Comparison of ENCODE assay signal across 1 cellular context in the genomic region with DNA sequence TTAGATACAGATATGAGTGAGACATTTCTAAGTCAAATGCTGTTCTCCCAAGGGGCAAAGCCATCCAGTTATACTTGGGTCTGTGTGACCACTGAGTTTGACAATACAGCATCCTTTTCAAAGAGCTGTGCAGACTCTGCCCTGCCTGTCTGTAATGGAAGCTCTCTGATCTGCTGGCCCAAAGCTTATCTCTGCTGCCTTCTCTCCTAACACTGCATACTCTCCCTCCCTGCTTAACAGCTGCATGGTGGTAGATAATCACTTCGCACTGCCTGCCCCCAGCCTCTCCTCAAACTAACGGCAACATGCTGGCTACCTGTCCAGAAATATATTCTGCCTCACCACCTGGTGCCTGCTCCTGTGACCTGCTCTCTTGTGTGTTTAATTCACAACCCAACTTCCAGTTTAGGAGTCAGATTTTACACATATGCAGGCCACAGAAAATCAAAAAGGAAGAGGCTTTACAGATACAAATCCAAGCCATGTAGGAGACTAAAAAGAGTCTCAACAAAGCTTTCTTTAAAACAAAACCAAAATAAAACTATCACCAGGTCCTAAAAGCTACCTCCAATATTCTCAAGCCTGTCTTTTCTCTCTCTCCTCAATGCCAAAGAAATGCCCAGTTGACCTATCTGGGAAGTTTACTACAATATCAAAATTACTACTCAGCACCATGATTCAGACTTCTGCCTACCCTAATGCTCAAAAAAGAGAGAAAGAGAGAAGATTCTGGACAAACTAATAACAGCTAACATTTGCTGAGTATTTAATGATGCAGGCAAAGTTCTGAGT.
TF ChIP-seq lines count a peak whose summit lies in the region.

No MANE protein-coding gene starts in this region.

TF ChIP-seq in K562, 482 proteins besides CTCF, POLR2A, EP300 and RAD21 (continued from another document and continues in another):
- TF ChIP-seq, protein P1, sequence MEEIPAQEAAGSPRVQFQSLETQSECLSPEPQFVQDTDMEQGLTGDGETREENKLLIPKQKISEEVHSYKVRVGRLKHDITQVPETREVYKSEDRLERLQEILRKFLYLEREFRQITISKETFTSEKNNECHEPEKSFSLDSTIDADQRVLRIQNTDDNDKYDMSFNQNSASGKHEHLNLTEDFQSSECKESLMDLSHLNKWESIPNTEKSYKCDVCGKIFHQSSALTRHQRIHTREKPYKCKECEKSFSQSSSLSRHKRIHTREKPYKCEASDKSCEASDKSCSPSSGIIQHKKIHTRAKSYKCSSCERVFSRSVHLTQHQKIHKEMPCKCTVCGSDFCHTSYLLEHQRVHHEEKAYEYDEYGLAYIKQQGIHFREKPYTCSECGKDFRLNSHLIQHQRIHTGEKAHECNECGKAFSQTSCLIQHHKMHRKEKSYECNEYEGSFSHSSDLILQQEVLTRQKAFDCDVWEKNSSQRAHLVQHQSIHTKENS (CRISPR knock-in tag; IDR thresholded peaks at IDR 0.05): no peak
- no peak for TF ChIP-seq TAF15 (IDR thresholded peaks at IDR 0.05; ENCODE audit: low read depth, low read length)
- TF ChIP-seq, protein P2, sequence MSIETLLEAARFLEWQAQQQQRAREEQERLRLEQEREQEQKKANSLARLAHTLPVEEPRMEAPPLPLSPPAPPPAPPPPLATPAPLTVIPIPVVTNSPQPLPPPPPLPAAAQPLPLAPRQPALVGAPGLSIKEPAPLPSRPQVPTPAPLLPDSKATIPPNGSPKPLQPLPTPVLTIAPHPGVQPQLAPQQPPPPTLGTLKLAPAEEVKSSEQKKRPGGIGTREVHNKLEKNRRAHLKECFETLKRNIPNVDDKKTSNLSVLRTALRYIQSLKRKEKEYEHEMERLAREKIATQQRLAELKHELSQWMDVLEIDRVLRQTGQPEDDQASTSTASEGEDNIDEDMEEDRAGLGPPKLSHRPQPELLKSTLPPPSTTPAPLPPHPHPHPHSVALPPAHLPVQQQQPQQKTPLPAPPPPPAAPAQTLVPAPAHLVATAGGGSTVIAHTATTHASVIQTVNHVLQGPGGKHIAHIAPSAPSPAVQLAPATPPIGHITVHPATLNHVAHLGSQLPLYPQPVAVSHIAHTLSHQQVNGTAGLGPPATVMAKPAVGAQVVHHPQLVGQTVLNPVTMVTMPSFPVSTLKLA (conservative IDR thresholded peaks at IDR 0.05): peak; percentile 35 to 46; a peak in 3 of 4 replicates
- TF ChIP-seq, protein P3, sequence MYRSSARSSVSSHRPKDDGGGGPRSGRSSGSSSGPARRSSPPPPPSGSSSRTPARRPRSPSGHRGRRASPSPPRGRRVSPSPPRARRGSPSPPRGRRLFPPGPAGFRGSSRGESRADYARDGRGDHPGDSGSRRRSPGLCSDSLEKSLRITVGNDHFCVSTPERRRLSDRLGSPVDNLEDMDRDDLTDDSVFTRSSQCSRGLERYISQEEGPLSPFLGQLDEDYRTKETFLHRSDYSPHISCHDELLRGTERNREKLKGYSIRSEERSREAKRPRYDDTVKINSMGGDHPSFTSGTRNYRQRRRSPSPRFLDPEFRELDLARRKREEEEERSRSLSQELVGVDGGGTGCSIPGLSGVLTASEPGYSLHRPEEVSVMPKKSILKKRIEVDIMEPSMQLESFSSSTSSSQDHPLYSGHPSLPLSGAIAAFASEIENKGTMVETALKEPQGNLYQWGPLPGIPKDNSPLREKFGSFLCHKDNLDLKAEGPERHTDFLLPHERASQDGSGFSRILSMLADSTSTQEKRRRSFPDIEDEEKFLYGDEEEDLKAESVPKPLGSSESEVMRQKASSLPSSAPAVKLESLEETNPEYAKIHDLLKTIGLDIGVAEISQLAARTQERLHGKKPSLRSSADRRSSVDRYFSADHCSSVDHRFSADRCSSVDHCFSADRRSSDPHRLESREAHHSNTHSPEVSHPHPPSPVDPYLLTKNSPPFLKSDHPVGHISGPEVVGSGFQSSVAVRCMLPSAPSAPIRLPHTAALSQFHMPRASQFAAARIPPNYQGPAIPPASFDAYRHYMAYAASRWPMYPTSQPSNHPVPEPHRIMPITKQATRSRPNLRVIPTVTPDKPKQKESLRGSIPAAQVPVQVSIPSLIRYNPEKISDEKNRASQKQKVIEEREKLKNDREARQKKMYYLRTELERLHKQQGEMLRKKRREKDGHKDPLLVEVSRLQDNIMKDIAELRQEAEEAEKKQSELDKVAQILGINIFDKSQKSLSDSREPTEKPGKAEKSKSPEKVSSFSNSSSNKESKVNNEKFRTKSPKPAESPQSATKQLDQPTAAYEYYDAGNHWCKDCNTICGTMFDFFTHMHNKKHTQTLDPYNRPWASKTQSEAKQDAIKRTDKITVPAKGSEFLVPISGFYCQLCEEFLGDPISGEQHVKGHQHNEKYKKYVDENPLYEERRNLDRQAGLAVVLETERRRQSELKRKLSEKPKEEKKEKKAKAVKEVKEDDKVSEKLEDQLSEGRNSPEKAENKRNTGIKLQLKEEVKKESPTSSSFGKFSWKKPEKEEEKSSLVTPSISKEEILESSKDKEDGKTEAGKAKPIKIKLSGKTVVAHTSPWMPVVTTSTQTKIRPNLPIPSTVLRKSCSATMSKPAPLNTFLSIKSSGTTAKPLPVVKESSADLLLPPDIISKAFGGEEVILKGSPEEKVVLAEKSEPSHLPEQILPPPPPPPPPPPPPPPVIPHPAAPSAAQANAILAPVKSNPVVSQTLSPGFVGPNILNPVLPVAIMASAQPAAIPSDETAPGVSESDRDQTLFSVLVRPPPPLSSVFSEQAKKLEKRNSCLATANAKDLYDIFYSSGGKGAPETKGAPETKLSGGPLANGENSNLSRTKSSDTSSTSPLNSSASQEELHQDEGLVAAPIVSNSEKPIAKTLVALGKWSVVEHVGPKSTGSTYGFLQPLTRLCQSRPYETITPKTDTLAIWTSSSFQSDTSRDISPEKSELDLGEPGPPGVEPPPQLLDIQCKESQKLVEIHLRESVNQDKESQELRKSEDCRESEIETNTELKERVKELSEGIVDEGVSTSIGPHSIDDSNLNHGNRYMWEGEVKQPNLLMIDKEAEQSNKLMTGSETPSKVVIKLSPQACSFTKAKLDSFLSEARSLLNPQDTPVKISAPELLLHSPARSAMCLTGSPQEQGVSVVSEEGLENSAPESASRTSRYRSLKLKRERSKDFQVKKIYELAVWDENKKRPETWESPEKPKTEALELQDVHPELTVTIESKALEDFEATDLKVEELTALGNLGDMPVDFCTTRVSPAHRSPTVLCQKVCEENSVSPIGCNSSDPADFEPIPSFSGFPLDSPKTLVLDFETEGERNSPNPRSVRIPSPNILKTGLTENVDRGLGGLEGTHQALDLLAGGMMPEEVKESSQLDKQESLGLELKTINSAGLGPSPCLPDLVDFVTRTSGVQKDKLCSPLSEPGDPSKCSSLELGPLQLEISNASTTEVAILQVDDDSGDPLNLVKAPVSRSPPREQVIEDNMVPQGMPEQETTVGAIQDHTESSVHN (IDR thresholded peaks at IDR 0.05; ENCODE audit: borderline replicate concordance in 1 of 2, low read depth in 1 of 2): no peak
- TF ChIP-seq, protein P4, sequence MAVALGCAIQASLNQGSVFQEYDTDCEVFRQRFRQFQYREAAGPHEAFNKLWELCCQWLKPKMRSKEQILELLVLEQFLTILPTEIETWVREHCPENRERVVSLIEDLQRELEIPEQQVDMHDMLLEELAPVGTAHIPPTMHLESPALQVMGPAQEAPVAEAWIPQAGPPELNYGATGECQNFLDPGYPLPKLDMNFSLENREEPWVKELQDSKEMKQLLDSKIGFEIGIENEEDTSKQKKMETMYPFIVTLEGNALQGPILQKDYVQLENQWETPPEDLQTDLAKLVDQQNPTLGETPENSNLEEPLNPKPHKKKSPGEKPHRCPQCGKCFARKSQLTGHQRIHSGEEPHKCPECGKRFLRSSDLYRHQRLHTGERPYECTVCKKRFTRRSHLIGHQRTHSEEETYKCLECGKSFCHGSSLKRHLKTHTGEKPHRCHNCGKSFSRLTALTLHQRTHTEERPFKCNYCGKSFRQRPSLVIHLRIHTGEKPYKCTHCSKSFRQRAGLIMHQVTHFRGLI (CRISPR knock-in tag; IDR thresholded peaks at IDR 0.05): no peak
- TF ChIP-seq, protein P5, sequence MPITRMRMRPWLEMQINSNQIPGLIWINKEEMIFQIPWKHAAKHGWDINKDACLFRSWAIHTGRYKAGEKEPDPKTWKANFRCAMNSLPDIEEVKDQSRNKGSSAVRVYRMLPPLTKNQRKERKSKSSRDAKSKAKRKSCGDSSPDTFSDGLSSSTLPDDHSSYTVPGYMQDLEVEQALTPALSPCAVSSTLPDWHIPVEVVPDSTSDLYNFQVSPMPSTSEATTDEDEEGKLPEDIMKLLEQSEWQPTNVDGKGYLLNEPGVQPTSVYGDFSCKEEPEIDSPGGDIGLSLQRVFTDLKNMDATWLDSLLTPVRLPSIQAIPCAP (CRISPR knock-in tag; IDR thresholded peaks at IDR 0.05; ENCODE audit: borderline replicate concordance): no peak
- TF ChIP-seq, protein P6, sequence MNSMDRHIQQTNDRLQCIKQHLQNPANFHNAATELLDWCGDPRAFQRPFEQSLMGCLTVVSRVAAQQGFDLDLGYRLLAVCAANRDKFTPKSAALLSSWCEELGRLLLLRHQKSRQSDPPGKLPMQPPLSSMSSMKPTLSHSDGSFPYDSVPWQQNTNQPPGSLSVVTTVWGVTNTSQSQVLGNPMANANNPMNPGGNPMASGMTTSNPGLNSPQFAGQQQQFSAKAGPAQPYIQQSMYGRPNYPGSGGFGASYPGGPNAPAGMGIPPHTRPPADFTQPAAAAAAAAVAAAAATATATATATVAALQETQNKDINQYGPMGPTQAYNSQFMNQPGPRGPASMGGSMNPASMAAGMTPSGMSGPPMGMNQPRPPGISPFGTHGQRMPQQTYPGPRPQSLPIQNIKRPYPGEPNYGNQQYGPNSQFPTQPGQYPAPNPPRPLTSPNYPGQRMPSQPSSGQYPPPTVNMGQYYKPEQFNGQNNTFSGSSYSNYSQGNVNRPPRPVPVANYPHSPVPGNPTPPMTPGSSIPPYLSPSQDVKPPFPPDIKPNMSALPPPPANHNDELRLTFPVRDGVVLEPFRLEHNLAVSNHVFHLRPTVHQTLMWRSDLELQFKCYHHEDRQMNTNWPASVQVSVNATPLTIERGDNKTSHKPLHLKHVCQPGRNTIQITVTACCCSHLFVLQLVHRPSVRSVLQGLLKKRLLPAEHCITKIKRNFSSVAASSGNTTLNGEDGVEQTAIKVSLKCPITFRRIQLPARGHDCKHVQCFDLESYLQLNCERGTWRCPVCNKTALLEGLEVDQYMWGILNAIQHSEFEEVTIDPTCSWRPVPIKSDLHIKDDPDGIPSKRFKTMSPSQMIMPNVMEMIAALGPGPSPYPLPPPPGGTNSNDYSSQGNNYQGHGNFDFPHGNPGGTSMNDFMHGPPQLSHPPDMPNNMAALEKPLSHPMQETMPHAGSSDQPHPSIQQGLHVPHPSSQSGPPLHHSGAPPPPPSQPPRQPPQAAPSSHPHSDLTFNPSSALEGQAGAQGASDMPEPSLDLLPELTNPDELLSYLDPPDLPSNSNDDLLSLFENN (IDR thresholded peaks at IDR 0.05; ENCODE audit: low read depth in 2 of 2, low read length in 2 of 2): peak in 1 of 2 experiments; percentile 93; a peak in 2 of 4 replicates
- no peak for TF ChIP-seq PURB (CRISPR knock-in tag; IDR thresholded peaks at IDR 0.05; ENCODE audit: low read depth)
- TF ChIP-seq, protein P7, sequence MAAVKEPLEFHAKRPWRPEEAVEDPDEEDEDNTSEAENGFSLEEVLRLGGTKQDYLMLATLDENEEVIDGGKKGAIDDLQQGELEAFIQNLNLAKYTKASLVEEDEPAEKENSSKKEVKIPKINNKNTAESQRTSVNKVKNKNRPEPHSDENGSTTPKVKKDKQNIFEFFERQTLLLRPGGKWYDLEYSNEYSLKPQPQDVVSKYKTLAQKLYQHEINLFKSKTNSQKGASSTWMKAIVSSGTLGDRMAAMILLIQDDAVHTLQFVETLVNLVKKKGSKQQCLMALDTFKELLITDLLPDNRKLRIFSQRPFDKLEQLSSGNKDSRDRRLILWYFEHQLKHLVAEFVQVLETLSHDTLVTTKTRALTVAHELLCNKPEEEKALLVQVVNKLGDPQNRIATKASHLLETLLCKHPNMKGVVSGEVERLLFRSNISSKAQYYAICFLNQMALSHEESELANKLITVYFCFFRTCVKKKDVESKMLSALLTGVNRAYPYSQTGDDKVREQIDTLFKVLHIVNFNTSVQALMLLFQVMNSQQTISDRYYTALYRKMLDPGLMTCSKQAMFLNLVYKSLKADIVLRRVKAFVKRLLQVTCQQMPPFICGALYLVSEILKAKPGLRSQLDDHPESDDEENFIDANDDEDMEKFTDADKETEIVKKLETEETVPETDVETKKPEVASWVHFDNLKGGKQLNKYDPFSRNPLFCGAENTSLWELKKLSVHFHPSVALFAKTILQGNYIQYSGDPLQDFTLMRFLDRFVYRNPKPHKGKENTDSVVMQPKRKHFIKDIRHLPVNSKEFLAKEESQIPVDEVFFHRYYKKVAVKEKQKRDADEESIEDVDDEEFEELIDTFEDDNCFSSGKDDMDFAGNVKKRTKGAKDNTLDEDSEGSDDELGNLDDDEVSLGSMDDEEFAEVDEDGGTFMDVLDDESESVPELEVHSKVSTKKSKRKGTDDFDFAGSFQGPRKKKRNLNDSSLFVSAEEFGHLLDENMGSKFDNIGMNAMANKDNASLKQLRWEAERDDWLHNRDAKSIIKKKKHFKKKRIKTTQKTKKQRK (IDR thresholded peaks at IDR 0.05; ENCODE audit: borderline replicate concordance, low read depth, low read length): no peak
- TF ChIP-seq SREBF2 (CRISPR knock-in tag; IDR thresholded peaks at IDR 0.05): no peak
- TF ChIP-seq SIRT6 (IDR thresholded peaks at IDR 0.05; ENCODE audit: low read depth, low read length): no peak
- TF ChIP-seq, protein P8, sequence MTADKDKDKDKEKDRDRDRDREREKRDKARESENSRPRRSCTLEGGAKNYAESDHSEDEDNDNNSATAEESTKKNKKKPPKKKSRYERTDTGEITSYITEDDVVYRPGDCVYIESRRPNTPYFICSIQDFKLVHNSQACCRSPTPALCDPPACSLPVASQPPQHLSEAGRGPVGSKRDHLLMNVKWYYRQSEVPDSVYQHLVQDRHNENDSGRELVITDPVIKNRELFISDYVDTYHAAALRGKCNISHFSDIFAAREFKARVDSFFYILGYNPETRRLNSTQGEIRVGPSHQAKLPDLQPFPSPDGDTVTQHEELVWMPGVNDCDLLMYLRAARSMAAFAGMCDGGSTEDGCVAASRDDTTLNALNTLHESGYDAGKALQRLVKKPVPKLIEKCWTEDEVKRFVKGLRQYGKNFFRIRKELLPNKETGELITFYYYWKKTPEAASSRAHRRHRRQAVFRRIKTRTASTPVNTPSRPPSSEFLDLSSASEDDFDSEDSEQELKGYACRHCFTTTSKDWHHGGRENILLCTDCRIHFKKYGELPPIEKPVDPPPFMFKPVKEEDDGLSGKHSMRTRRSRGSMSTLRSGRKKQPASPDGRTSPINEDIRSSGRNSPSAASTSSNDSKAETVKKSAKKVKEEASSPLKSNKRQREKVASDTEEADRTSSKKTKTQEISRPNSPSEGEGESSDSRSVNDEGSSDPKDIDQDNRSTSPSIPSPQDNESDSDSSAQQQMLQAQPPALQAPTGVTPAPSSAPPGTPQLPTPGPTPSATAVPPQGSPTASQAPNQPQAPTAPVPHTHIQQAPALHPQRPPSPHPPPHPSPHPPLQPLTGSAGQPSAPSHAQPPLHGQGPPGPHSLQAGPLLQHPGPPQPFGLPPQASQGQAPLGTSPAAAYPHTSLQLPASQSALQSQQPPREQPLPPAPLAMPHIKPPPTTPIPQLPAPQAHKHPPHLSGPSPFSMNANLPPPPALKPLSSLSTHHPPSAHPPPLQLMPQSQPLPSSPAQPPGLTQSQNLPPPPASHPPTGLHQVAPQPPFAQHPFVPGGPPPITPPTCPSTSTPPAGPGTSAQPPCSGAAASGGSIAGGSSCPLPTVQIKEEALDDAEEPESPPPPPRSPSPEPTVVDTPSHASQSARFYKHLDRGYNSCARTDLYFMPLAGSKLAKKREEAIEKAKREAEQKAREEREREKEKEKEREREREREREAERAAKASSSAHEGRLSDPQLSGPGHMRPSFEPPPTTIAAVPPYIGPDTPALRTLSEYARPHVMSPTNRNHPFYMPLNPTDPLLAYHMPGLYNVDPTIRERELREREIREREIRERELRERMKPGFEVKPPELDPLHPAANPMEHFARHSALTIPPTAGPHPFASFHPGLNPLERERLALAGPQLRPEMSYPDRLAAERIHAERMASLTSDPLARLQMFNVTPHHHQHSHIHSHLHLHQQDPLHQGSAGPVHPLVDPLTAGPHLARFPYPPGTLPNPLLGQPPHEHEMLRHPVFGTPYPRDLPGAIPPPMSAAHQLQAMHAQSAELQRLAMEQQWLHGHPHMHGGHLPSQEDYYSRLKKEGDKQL (CRISPR knock-in tag; IDR thresholded peaks at IDR 0.05; ENCODE audit: borderline replicate concordance): no peak
- TF ChIP-seq BACH1 (tag; IDR thresholded peaks at IDR 0.05): no peak
